17 cellular contexts compared by ENCODE assay signal in genomic region chr7:80771523-80771922, GRCh38.
DNase-seq lines count a peak whose midpoint lies in the region; ATAC-seq, FAIRE-seq and TF ChIP-seq lines count a peak whose summit lies in the region.
"Had no signal": no experiment of that assay in that cellular context is flagged by ENCODE, and none has a peak within 500 bp of the region (broad histone marks: within the 10 kb centered on the region; RNA-seq: fewer than 3 reads in every experiment).

No MANE protein-coding gene starts in this region.

- no peak overlapping the region for H3K14ac ChIP-seq in trophoblast cell (ENCODE audit: low read length)

- H2BK120ac ChIP-seq in trophoblast cell (ENCODE audit: insufficient read depth, low read length, poor library complexity) = peak overlapping the region; percentile 51

- no peak overlapping the region for H4K91ac ChIP-seq in trophoblast cell (ENCODE audit: low read depth, low read length)

- no peak for TF ChIP-seq CTCF in fibroblast of villous mesenchyme (IDR thresholded peaks at IDR 0.05; ENCODE audit: insufficient read depth, low read depth, low read length)

- H3K36me3 ChIP-seq in trophoblast cell (ENCODE audit: control insufficient read depth in 1 of 2, insufficient read depth in 2 of 2, low read length in 2 of 2) = no peaks in the 10 kb centered on the region
- H3K36me3 ChIP-seq: BLaER1 treated with 17β-estradiol and CSF1 and Interleukin-3, amounts not matched to agents 10 nM and 100 nM; tibial nerve had no signal

- H4K8ac ChIP-seq in trophoblast cell (ENCODE audit: low read depth, low read length) = peak overlapping the region; percentile 7

- H2BK12ac ChIP-seq in trophoblast cell (ENCODE audit: low read length) = no peak overlapping the region

- no peak overlapping the region for H3K23ac ChIP-seq in trophoblast cell (ENCODE audit: low read length)

- no peaks in the 10 kb centered on the region for H3K4me1 ChIP-seq in trophoblast cell (ENCODE audit: control insufficient read depth in 1 of 2, insufficient read depth in 2 of 2, low read length in 2 of 2)
- H3K4me1 ChIP-seq: parathyroid adenoma had no signal

- H2AK5ac ChIP-seq in trophoblast cell (ENCODE audit: low read length) = no peak overlapping the region

- no peaks in the 10 kb centered on the region for H3K27me3 ChIP-seq in trophoblast cell (ENCODE audit: insufficient read depth, low read length)
- H3K27me3 ChIP-seq: BLaER1 treated with 17β-estradiol and CSF1 and Interleukin-3, amounts not matched to agents 10 nM and 100 nM; tibial nerve had no signal

- H3K79me1 ChIP-seq in trophoblast cell (ENCODE audit: low read length) = no peaks in the 10 kb centered on the region

- no peak overlapping the region for H4K12ac ChIP-seq in trophoblast cell (ENCODE audit: low read depth, low read length)

- H2AFZ ChIP-seq in trophoblast cell (ENCODE audit: insufficient read depth, low read length, poor library complexity) = no peak overlapping the region
- H2AFZ ChIP-seq: parathyroid adenoma had no signal

- no peak overlapping the region for H3K4me2 ChIP-seq in trophoblast cell (ENCODE audit: low read length)

- DNase-seq in NCI-H526 treated with DMSO at 0.1 percent for 48 hours (lab: John Stamatoyannopoulos, UW) = peak; percentile 95
- peak; percentile 44 for DNase-seq in fibroblast of villous mesenchyme (ENCODE audit: low read depth)
- no peak for DNase-seq in trophoblast cell
- no peak for DNase-seq in NCI-H1694 treated with DMSO at 0.1 percent for 48 hours (lab: John Stamatoyannopoulos, UW)
- DNase-seq in stimulated activated CD4-positive, alpha-beta T cell treated with anti-CD3 and anti-CD28 coated beads, Interleukin-12 subunit alpha, Interleukin-12 subunit beta, amount 100 ng/mL, for 4 hours = no peak
- DNase-seq: activated CD4-positive, alpha-beta T cell treated with anti-CD3 and anti-CD28 coated beads, Interleukin-2, amount 50 U/mL, for 4 hours; amniotic stem cell; NCI-H1105 treated with DMSO at 0.1 percent for 48 hours; NCI-H446; SHP77 had no signal

- peak; percentile 76 for FAIRE-seq in G401.6 (lab: Jason Lieb, UNC)
- FAIRE-seq: GM12891, HepG2 had no signal

- H3K9ac ChIP-seq in trophoblast cell (ENCODE audit: low read length) = peak overlapping the region; percentile 12
- H3K9ac ChIP-seq: BLaER1 treated with 17β-estradiol and CSF1 and Interleukin-3, amounts not matched to agents 10 nM and 100 nM; parathyroid adenoma had no signal

- no peak overlapping the region for H3K4me3 ChIP-seq in fibroblast of villous mesenchyme (ENCODE audit: low read depth, low read length)
- no peak overlapping the region for H3K4me3 ChIP-seq in trophoblast cell (ENCODE audit: low read depth, low read length)
- H3K4me3 ChIP-seq: BLaER1 treated with 17β-estradiol and CSF1 and Interleukin-3, amounts not matched to agents 10 nM and 100 nM; tibial nerve had no signal

- no peak overlapping the region for H3K18ac ChIP-seq in trophoblast cell (ENCODE audit: low read length)

- no peak overlapping the region for H3K27ac ChIP-seq in trophoblast cell (ENCODE audit: low read depth, low read length)
- H3K27ac ChIP-seq: parathyroid adenoma, tibial nerve had no signal

- no peak for ATAC-seq in HG02870 (IDR thresholded peaks at IDR 0.05; ENCODE audit: unreplicated experiment)
- ATAC-seq: HepG2 had no signal

- no peaks in the 10 kb centered on the region for H3K9me3 ChIP-seq in trophoblast cell (ENCODE audit: insufficient read depth, low read depth, low read length)
- H3K9me3 ChIP-seq: BLaER1 treated with 17β-estradiol and CSF1 and Interleukin-3, amounts not matched to agents 10 nM and 100 nM; tibial nerve had no signal

- no peak overlapping the region for H3K4ac ChIP-seq in trophoblast cell (ENCODE audit: low read depth, low read length)

- WGBS in trophoblast cell (ENCODE audit: extremely low coverage, insufficient coverage, insufficient read length) = no CpG with 5 or more reads among the region's 4 CpGs

- H3K79me2 ChIP-seq in trophoblast cell (ENCODE audit: control insufficient read depth, insufficient read depth, low read length, poor library complexity) = no peaks in the 10 kb centered on the region
- H3K79me2 ChIP-seq: parathyroid adenoma had no signal

- H2BK5ac ChIP-seq in trophoblast cell (ENCODE audit: low read depth, low read length, poor library complexity) = no peak overlapping the region

Comparison
In these comparisons a context has a peak if more than half of its experiments do, and no peak if none do; other contexts are left out.
1. DNase-seq: peak in NCI-H526 treated with DMSO at 0.1 percent for 48 hours (single experiment) and fibroblast of villous mesenchyme (single experiment); none in trophoblast cell (0 of 2), NCI-H1694 treated with DMSO at 0.1 percent for 48 hours (single experiment) and stimulated activated CD4-positive, alpha-beta T cell treated with anti-CD3 and anti-CD28 coated beads, Interleukin-12 subunit alpha, Interleukin-12 subunit beta, amount 100 ng/mL, for 4 hours (single experiment).